In genomic region chr5:131457193-131457592, GRCh38 we compare ENCODE assay signal across 21 cellular contexts.
"Had no signal": no experiment of that assay in that cellular context is flagged by ENCODE, and none has a peak within 500 bp of the region (broad histone marks: within the 10 kb centered on the region; RNA-seq: fewer than 3 reads in every experiment).

No MANE protein-coding gene starts in this region.

- H3K36me3 ChIP-seq: thoracic aorta had no signal

- H3K9me3 Mint-ChIP-seq: effector memory CD8-positive, alpha-beta T cell; natural killer cell treated with Interleukin-12 subunit alpha and Interleukin-12 subunit beta and Interleukin-15 and Interleukin-18, amount 100 ng/mL, for 72 hours; neural progenitor cell; stimulated activated memory B cell treated with anti-CD40 and anti-IgM and Interleukin-4, amounts not matched to agents 10 μg/mL and 1 μg/mL and 100 μg/mL, for 72 hours had no signal

- H3K27ac ChIP-seq: hepatocyte, left lung, lower lobe of right lung, neural progenitor cell, parathyroid adenoma, skin epidermis, spleen, tibial nerve, upper lobe of left lung had no signal

- H3K4me1 Mint-ChIP-seq: neural progenitor cell; stimulated activated memory B cell treated with anti-CD40 and anti-IgM and Interleukin-4, amounts not matched to agents 10 μg/mL and 1 μg/mL and 100 μg/mL, for 72 hours had no signal

- H3K27me3 ChIP-seq: esophagus squamous epithelium, hepatocyte, left lung, neural progenitor cell, spleen, tibial nerve, upper lobe of left lung had no signal

- H3K27ac Mint-ChIP-seq: natural killer cell treated with Interleukin-12 subunit alpha and Interleukin-12 subunit beta and Interleukin-15 and Interleukin-18, amount 100 ng/mL, for 72 hours; neural progenitor cell; progenitor cell of endocrine pancreas; stimulated activated memory B cell treated with anti-CD40 and anti-IgM and Interleukin-4, amounts not matched to agents 10 μg/mL and 1 μg/mL and 100 μg/mL, for 72 hours; stimulated activated naive CD8-positive, alpha-beta T cell treated with anti-CD3 and anti-CD28 coated beads, Interleukin-15, Interleukin-2, amounts not matched to agents 100 ng/mL and 50 ng/mL, for 24 hours had no signal

- H3K27me3 Mint-ChIP-seq: effector memory CD8-positive, alpha-beta T cell; natural killer cell treated with Interleukin-12 subunit alpha and Interleukin-12 subunit beta and Interleukin-15 and Interleukin-18, amount 100 ng/mL, for 72 hours; progenitor cell of endocrine pancreas; stimulated activated memory B cell treated with anti-CD40 and anti-IgM and Interleukin-4, amounts not matched to agents 10 μg/mL and 1 μg/mL and 100 μg/mL, for 72 hours; stimulated activated naive CD8-positive, alpha-beta T cell treated with anti-CD3 and anti-CD28 coated beads, Interleukin-15, Interleukin-2, amounts not matched to agents 100 ng/mL and 50 ng/mL, for 24 hours had no signal

- DNase-seq: cerebellar nuclear complex; cortex of kidney; effector memory CD8-positive, alpha-beta T cell; erythroblast; esophagus squamous epithelium; left cardiac atrium; left lung; lower lobe of right lung; spleen; stimulated activated CD4-positive, alpha-beta T cell treated with anti-CD3 and anti-CD28 coated beads, Interleukin-4, amount 100 ng/mL, for 4 hours; upper lobe of left lung had no signal

- H3K4me3 Mint-ChIP-seq: effector memory CD8-positive, alpha-beta T cell; natural killer cell treated with Interleukin-12 subunit alpha and Interleukin-12 subunit beta and Interleukin-15 and Interleukin-18, amount 100 ng/mL, for 72 hours; neural progenitor cell; stimulated activated memory B cell treated with anti-CD40 and anti-IgM and Interleukin-4, amounts not matched to agents 10 μg/mL and 1 μg/mL and 100 μg/mL, for 72 hours; stimulated activated naive CD8-positive, alpha-beta T cell treated with anti-CD3 and anti-CD28 coated beads, Interleukin-15, Interleukin-2, amounts not matched to agents 100 ng/mL and 50 ng/mL, for 24 hours had no signal

- H3K4me3 ChIP-seq: esophagus squamous epithelium, hepatocyte, left lung, lower lobe of right lung, neural progenitor cell, skin epidermis, spleen, thoracic aorta, tibial nerve, upper lobe of left lung had no signal

- H3K4me1 ChIP-seq: esophagus squamous epithelium, lower lobe of right lung, neural progenitor cell, tibial nerve had no signal

- ATAC-seq: effector memory CD8-positive, alpha-beta T cell; left lung; lower lobe of right lung; natural killer cell treated with Interleukin-12 subunit alpha and Interleukin-12 subunit beta and Interleukin-15 and Interleukin-18, amount 100 ng/mL, for 72 hours; stimulated activated memory B cell treated with anti-CD40 and anti-IgM and Interleukin-4, amounts not matched to agents 10 μg/mL and 1 μg/mL and 100 μg/mL, for 72 hours had no signal

- H3K9me3 ChIP-seq: esophagus squamous epithelium, left lung, lower lobe of right lung, spleen, thoracic aorta, tibial nerve, upper lobe of left lung had no signal
